ENCODE assay signal across 20 cellular contexts in genomic region chr4:41476310-41476709, GRCh38.
"Had no signal": no experiment of that assay in that cellular context is flagged by ENCODE, and none has a peak within 500 bp of the region (broad histone marks: within the 10 kb centered on the region; RNA-seq: fewer than 3 reads in every experiment).

No MANE protein-coding gene starts in this region.

- H3K4me3 ChIP-seq: gastrocnemius medialis, heart left ventricle, lower lobe of right lung, psoas muscle, right lobe of liver, smooth muscle cell, suprapubic skin, upper lobe of right lung had no signal

- H3K9me3 ChIP-seq: gastrocnemius medialis, heart left ventricle, lower lobe of right lung, psoas muscle, right lobe of liver, suprapubic skin, upper lobe of right lung had no signal

- ATAC-seq: gastrocnemius medialis, psoas muscle, right lobe of liver, upper lobe of right lung had no signal

- DNase-seq: activated CD4-positive, alpha-beta T cell treated with anti-CD3 and anti-CD28 coated beads for 1 hour; activated CD4-positive, alpha-beta T cell treated with anti-CD3 and anti-CD28 coated beads, Interleukin-2, amount 50 U/mL, for 4 hours; activated naive CD4-positive, alpha-beta T cell; activated naive CD8-positive, alpha-beta T cell treated with anti-CD3 and anti-CD28 coated beads, Interleukin-2, amount 10 ng/mL, durations not matched to agents 7 days and 5 days; activated T-cell treated with anti-CD3 and anti-CD28 coated beads for 4 hours; brain microvascular endothelial cell; dermis blood vessel endothelial cell; gastrocnemius medialis; heart left ventricle; lower lobe of right lung; nephron progenitor cell; psoas muscle; right lobe of liver; stimulated activated CD4-positive, alpha-beta T cell treated with anti-CD3 and anti-CD28 coated beads, Interleukin-4, amount 100 ng/mL, for 4 hours; stimulated activated CD8-positive, alpha-beta memory T cell treated with anti-CD3 and anti-CD28 coated beads, Interleukin-4, amount 100 ng/mL, for 48 hours; T1000; upper lobe of right lung had no signal

- H3K27me3 ChIP-seq: brain microvascular endothelial cell, gastrocnemius medialis, heart left ventricle, right lobe of liver, suprapubic skin, upper lobe of right lung had no signal

- H3K27ac ChIP-seq: brain microvascular endothelial cell, epithelial cell of prostate, gastrocnemius medialis, heart left ventricle, lower lobe of right lung, psoas muscle, right lobe of liver, suprapubic skin, upper lobe of right lung had no signal

- H3K4me1 ChIP-seq: right lobe of liver had no signal

- H3K36me3 ChIP-seq: brain microvascular endothelial cell, gastrocnemius medialis, heart left ventricle, lower lobe of right lung, right lobe of liver, suprapubic skin, upper lobe of right lung had no signal
